9 cellular contexts compared by ENCODE assay signal in genomic region chr14:98237939-98238338, GRCh38.
"Had no signal": no experiment of that assay in that cellular context is flagged by ENCODE, and none has a peak within 500 bp of the region (broad histone marks: within the 10 kb centered on the region; RNA-seq: fewer than 3 reads in every experiment).

No MANE protein-coding gene starts in this region.

- DNase-seq: H9, HCEC 1CT, IMR-90, KG1 had no signal

- H3K27ac Mint-ChIP-seq: GM23338, H9 had no signal

- FAIRE-seq: H1, H54, HTR-8/SVneo, K562 had no signal

- H3K4me3 Mint-ChIP-seq: GM23338, H9 had no signal

- ATAC-seq: GM23338, K562 had no signal

- H3K4me3 ChIP-seq: GM23338, K562 had no signal
